ENCODE assay signal across 5 cellular contexts in genomic region chr11:130994043-130994442, GRCh38.
"Had no signal": no experiment of that assay in that cellular context is flagged by ENCODE, and none has a peak within 500 bp of the region (broad histone marks: within the 10 kb centered on the region; RNA-seq: fewer than 3 reads in every experiment).

No MANE protein-coding gene starts in this region.

- DNase-seq: KBM-7, KG1 had no signal

- ATAC-seq: HepG2, K562 had no signal

- H3K4me3 ChIP-seq: K562 had no signal

- H3K27ac ChIP-seq: HL-60 had no signal
